Comparison of ENCODE assay signal across 9 cellular contexts in genomic region chr12:823043-823698, GRCh38.
A peak's percentile ranks its signal among the peaks of the same experiment; 100 is the strongest.
DNase-seq lines count a peak whose midpoint lies in the region; ATAC-seq, FAIRE-seq and TF ChIP-seq lines count a peak whose summit lies in the region.
"Had no signal": no experiment of that assay in that cellular context is flagged by ENCODE, and none has a peak within 500 bp of the region (broad histone marks: within the 10 kb centered on the region; RNA-seq: fewer than 3 reads in every experiment).

No MANE protein-coding gene starts in this region.

- ATAC-seq in GM18520 (IDR thresholded peaks at IDR 0.05; ENCODE audit: unreplicated experiment) (peak; percentile 90), left lobe of liver (peak; percentile 19)

- TF ChIP-seq POLR2A in H54 (IDR thresholded peaks at IDR 0.05; ENCODE audit: low read depth, low read length): no peak

- no peak for DNase-seq in H54 (ENCODE audit: insufficient read length, low spot score)
- no peak for DNase-seq in left lobe of liver (ENCODE audit: low spot score)
- no peak for DNase-seq in NCI-H2227 (lab: John Stamatoyannopoulos, UW; ENCODE audit: unreplicated experiment)
- no peak for DNase-seq in activated T-cell treated with anti-CD3 and anti-CD28 coated beads for 4 hours
- DNase-seq in NCI-H1105 (lab: John Stamatoyannopoulos, UW): no peak
- no peak for DNase-seq in putamen (ENCODE audit: low spot score)
- DNase-seq: NCI-H2227 treated with DMSO at 0.1 percent for 48 hours had no signal

- peaks cover 14% of the 10 kb centered on the region for H3K36me3 Mint-ChIP-seq in IgD-negative memory B cell

- peak overlapping the region; percentile 3 to 18 (median 8) for H3K27ac Mint-ChIP-seq in IgD-negative memory B cell

- peaks cover 0 to 6% (median 5%) of the 10 kb centered on the region in 3 donors for H3K9me3 Mint-ChIP-seq in IgD-negative memory B cell

- FAIRE-seq in H54 (lab: Jason Lieb, UNC): peak; percentile 43

- no peaks in the 10 kb centered on the region for H3K27me3 Mint-ChIP-seq in IgD-negative memory B cell

- H3K4me1 Mint-ChIP-seq in IgD-negative memory B cell: peaks cover 22 to 31% (median 28%) of the 10 kb centered on the region in 3 donors

- H3K4me3 Mint-ChIP-seq in IgD-negative memory B cell: peak overlapping the region in 3 of 4 donors; percentile 5 to 71 (median 18)
